Comparison of ENCODE assay signal across 22 cellular contexts in genomic region chr7:140045697-140046096, GRCh38.
"Had no signal": no experiment of that assay in that cellular context is flagged by ENCODE, and none has a peak within 500 bp of the region (broad histone marks: within the 10 kb centered on the region; RNA-seq: fewer than 3 reads in every experiment).

No MANE protein-coding gene starts in this region.

- H3K4me3 ChIP-seq: colonic mucosa, lung, psoas muscle, smooth muscle cell had no signal

- H3K4me1 ChIP-seq: psoas muscle had no signal

- H3K27me3 ChIP-seq: colonic mucosa had no signal

- H3K27ac ChIP-seq: colonic mucosa, psoas muscle had no signal

- H3K9me3 Mint-ChIP-seq: endodermal cell, nephron had no signal

- H3K27ac Mint-ChIP-seq: endodermal cell had no signal

- FAIRE-seq: endothelial cell of umbilical vein, islet of Langerhans, urothelium cell line had no signal

- ATAC-seq: left lobe of liver, psoas muscle had no signal

- H3K9me3 ChIP-seq: colonic mucosa, psoas muscle had no signal

- H3K36me3 ChIP-seq: colonic mucosa had no signal

- DNase-seq: cerebellar nuclear complex; colonic mucosa; dermis blood vessel endothelial cell; endodermal cell; erythroblast; foreskin melanocyte; hypothalamus; kidney glomerular epithelial cell; mesenchymal stem cell; midbrain; occipital lobe; psoas muscle; stimulated activated CD4-positive, alpha-beta T cell treated with anti-CD3 and anti-CD28 coated beads, Interleukin-2, amount 100 ng/mL, for 48 hours; stimulated activated naive CD4-positive, alpha-beta T cell treated with Interleukin-2 at 50 U/mL for 16 hours; trophoblast cell had no signal

- H3K4me3 Mint-ChIP-seq: endodermal cell, nephron had no signal
